ENCODE assay signal across 5 cellular contexts in genomic region chr13:81408647-81409046, GRCh38.
"Had no signal": no experiment of that assay in that cellular context is flagged by ENCODE, and none has a peak within 500 bp of the region (broad histone marks: within the 10 kb centered on the region; RNA-seq: fewer than 3 reads in every experiment).

No MANE protein-coding gene starts in this region.

- H3K4me3 ChIP-seq: K562 had no signal

- ATAC-seq: HepG2, K562 had no signal

- DNase-seq: IMR-90, KBM-7, KG1 had no signal
